1 cellular context compared by ENCODE assay signal in the genomic region with DNA sequence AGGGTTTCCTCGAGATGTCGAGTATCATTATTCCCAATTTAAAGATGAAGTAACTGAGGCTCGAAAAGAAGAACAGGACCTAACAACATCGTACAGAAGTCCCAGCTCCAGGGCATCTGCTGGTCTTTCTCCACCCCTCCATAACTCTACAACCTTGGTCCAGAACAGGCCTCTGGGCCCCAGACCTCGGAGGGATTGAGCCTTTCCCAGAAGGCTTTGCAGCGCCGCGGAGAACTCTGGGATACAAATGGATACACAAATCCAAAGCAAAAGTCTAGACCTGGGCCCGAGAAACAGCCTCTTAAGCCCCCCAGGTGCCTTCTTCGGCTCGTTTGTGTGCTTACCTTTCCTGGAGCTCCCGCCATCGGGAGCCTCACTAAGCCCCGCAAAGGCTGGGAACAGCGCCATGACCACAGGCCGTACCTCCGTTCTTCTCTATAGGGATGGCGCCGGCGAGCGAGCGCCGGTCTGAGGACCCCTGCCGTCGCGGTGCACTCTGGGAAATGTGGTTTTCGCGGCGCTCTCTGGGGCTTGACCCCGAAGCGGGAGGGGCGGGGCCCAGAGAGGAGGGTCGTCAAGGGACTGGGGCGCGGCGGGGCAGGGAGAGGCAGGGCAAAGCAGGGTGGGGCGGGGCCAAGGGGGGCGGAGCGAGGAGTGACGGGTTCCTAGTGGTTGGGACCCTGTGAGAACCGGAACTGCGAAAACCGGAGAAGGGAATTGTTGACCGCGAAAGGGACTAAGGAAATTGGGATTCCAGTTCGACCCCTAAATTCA.
TF ChIP-seq lines count a peak whose summit lies in the region.

A gene with protein sequence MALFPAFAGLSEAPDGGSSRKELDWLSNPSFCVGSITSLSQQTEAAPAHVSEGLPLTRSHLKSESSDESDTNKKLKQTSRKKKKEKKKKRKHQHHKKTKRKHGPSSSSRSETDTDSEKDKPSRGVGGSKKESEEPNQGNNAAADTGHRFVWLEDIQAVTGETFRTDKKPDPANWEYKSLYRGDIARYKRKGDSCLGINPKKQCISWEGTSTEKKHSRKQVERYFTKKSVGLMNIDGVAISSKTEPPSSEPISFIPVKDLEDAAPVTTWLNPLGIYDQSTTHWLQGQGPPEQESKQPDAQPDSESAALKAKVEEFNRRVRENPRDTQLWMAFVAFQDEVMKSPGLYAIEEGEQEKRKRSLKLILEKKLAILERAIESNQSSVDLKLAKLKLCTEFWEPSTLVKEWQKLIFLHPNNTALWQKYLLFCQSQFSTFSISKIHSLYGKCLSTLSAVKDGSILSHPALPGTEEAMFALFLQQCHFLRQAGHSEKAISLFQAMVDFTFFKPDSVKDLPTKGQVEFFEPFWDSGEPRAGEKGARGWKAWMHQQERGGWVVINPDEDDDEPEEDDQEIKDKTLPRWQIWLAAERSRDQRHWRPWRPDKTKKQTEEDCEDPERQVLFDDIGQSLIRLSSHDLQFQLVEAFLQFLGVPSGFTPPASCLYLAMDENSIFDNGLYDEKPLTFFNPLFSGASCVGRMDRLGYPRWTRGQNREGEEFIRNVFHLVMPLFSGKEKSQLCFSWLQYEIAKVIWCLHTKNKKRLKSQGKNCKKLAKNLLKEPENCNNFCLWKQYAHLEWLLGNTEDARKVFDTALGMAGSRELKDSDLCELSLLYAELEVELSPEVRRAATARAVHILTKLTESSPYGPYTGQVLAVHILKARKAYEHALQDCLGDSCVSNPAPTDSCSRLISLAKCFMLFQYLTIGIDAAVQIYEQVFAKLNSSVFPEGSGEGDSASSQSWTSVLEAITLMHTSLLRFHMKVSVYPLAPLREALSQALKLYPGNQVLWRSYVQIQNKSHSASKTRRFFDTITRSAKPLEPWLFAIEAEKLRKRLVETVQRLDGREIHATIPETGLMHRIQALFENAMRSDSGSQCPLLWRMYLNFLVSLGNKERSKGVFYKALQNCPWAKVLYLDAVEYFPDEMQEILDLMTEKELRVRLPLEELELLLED (minus strand): TSS at position 445 of the 774 bp plus-strand sequence. CDS start 37 bp downstream, at position 408.

TF ChIP-seq in HepG2, 621 proteins besides CTCF, POLR2A, EP300 and RAD21 (continued from another document and continues in another):
- TF ChIP-seq BCLAF1 (IDR thresholded peaks at IDR 0.05) (no peak), ATF6 (CRISPR knock-in tag; conservative IDR thresholded peaks at IDR 0.05) (no peak), ZNF558 (CRISPR knock-in tag; IDR thresholded peaks at IDR 0.05; ENCODE audit: borderline replicate concordance) (no peak), RELA (CRISPR knock-in tag; IDR thresholded peaks at IDR 0.05) (no peak), ZNF761 (CRISPR knock-in tag; conservative IDR thresholded peaks at IDR 0.05) (no peak), SP5 (CRISPR knock-in tag; IDR thresholded peaks at IDR 0.05; ENCODE audit: borderline replicate concordance, low read depth) (peak; percentile 43; the same call in 1 of the 2 replicates), PHF8 (CRISPR knock-in tag; IDR thresholded peaks at IDR 0.05) (peak; percentile 95), ZBTB8A (CRISPR knock-in tag; IDR thresholded peaks at IDR 0.05; ENCODE audit: borderline replicate concordance, low read depth) (no peak), GTF3A (CRISPR knock-in tag; conservative IDR thresholded peaks at IDR 0.05) (no peak), ZSCAN21 (CRISPR knock-in tag; IDR thresholded peaks at IDR 0.05; ENCODE audit: borderline replicate concordance) (no peak), KAT8 (CRISPR knock-in tag; IDR thresholded peaks at IDR 0.05) (peak; percentile 95), MAFK (conservative IDR thresholded peaks at IDR 0.05 in 1 of 2, IDR thresholded peaks at IDR 0.05 in 1 of 2; ENCODE audit: low read length in 2 of 2) (no peak), ZNF777 (CRISPR knock-in tag; IDR thresholded peaks at IDR 0.05) (no peak), ZNF260 (CRISPR knock-in tag; IDR thresholded peaks at IDR 0.05; ENCODE audit: borderline replicate concordance, low read depth) (no peak), CBX1 (IDR thresholded peaks at IDR 0.05; ENCODE audit: low read depth) (no peak), ARHGAP35 (CRISPR knock-in tag; IDR thresholded peaks at IDR 0.05; ENCODE audit: borderline replicate concordance) (no peak), NKX3-1 (CRISPR knock-in tag; IDR thresholded peaks at IDR 0.05) (peak; percentile 50; the same call in 1 of the 2 replicates), CENPX (CRISPR knock-in tag; IDR thresholded peaks at IDR 0.05) (no peak), ZNF563 (CRISPR knock-in tag; IDR thresholded peaks at IDR 0.05) (no peak), ZSCAN29 (CRISPR knock-in tag; conservative IDR thresholded peaks at IDR 0.05) (peak; percentile 65; the same call in 1 of the 2 replicates), ZNF841 (CRISPR knock-in tag; IDR thresholded peaks at IDR 0.05; ENCODE audit: borderline replicate concordance) (no peak), JUN (CRISPR knock-in tag; IDR thresholded peaks at IDR 0.05) (0 out of 2 replicates have a peak, but pooled peaks have one; percentile 39), ZNF253 (CRISPR knock-in tag; IDR thresholded peaks at IDR 0.05; ENCODE audit: borderline replicate concordance) (no peak), NR2F1 (CRISPR knock-in tag; IDR thresholded peaks at IDR 0.05) (peak; percentile 26 to 50; a peak in 2 of 4 replicates), ISL2 (CRISPR knock-in tag; IDR thresholded peaks at IDR 0.05) (peak; percentile 77), SUZ12 (IDR thresholded peaks at IDR 0.05; ENCODE audit: low read depth, low read length) (peak; percentile 55; the same call in 1 of the 2 replicates), ZNF713 (CRISPR knock-in tag; IDR thresholded peaks at IDR 0.05) (no peak), RBM39 (IDR thresholded peaks at IDR 0.05; ENCODE audit: low read depth, low read length, poor library complexity, severe bottlenecking) (peak; percentile 69), AGO1 (IDR thresholded peaks at IDR 0.05; ENCODE audit: low read depth, low read length, poor library complexity, severe bottlenecking) (no peak), PAXIP1 (CRISPR knock-in tag; conservative IDR thresholded peaks at IDR 0.05) (peak; percentile 49; the same call in 1 of the 2 replicates), TFAP4 (IDR thresholded peaks at IDR 0.05; ENCODE audit: borderline replicate concordance, low read depth) (no peak), HNRNPK (IDR thresholded peaks at IDR 0.05; ENCODE audit: low read depth, low read length, poor library complexity, severe bottlenecking) (no peak)
- TF ChIP-seq, protein P1, sequence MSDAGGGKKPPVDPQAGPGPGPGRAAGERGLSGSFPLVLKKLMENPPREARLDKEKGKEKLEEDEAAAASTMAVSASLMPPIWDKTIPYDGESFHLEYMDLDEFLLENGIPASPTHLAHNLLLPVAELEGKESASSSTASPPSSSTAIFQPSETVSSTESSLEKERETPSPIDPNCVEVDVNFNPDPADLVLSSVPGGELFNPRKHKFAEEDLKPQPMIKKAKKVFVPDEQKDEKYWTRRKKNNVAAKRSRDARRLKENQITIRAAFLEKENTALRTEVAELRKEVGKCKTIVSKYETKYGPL (CRISPR knock-in tag; IDR thresholded peaks at IDR 0.05): no peak; the same call in 1 of the 2 replicates
- TF ChIP-seq, protein P2, sequence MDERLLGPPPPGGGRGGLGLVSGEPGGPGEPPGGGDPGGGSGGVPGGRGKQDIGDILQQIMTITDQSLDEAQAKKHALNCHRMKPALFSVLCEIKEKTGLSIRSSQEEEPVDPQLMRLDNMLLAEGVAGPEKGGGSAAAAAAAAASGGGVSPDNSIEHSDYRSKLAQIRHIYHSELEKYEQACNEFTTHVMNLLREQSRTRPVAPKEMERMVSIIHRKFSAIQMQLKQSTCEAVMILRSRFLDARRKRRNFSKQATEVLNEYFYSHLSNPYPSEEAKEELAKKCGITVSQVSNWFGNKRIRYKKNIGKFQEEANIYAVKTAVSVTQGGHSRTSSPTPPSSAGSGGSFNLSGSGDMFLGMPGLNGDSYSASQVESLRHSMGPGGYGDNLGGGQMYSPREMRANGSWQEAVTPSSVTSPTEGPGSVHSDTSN (CRISPR knock-in tag; IDR thresholded peaks at IDR 0.05): no peak
- TF ChIP-seq, protein P3, sequence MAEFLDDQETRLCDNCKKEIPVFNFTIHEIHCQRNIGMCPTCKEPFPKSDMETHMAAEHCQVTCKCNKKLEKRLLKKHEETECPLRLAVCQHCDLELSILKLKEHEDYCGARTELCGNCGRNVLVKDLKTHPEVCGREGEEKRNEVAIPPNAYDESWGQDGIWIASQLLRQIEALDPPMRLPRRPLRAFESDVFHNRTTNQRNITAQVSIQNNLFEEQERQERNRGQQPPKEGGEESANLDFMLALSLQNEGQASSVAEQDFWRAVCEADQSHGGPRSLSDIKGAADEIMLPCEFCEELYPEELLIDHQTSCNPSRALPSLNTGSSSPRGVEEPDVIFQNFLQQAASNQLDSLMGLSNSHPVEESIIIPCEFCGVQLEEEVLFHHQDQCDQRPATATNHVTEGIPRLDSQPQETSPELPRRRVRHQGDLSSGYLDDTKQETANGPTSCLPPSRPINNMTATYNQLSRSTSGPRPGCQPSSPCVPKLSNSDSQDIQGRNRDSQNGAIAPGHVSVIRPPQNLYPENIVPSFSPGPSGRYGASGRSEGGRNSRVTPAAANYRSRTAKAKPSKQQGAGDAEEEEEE (CRISPR knock-in tag; IDR thresholded peaks at IDR 0.05; ENCODE audit: borderline replicate concordance): no peak
- TF ChIP-seq, protein P4, sequence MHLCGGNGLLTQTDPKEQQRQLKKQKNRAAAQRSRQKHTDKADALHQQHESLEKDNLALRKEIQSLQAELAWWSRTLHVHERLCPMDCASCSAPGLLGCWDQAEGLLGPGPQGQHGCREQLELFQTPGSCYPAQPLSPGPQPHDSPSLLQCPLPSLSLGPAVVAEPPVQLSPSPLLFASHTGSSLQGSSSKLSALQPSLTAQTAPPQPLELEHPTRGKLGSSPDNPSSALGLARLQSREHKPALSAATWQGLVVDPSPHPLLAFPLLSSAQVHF (CRISPR knock-in tag; IDR thresholded peaks at IDR 0.05): no peak
